ENCODE assay signal across 31 cellular contexts in the genomic region with DNA sequence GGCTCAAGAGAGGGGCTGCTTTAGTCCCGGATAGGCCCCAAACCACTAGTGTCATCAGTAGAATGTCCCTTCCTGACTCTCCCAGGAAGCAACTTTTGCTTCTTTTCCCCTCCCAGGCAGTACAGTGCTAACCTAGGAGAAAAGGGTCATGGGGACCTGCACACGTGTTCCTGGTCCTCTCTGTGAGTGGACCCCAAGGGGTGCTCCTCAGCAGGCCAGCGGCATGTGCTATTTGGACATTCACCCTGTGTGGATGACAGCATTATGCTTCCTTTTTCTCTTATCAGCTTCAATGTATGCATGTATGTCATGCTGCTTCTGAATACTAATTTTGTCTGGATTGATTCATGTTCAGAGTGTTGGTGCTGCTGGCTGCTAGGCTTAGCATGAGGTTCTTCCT. TPM values are rescaled to one million over a fixed set of nuclear protein-coding genes. Genes with fewer than 3 reads are reported as not detected.
"Had no signal": no experiment of that assay in that cellular context is flagged by ENCODE, and none has a peak within 500 bp of the region (broad histone marks: within the 10 kb centered on the region; RNA-seq: fewer than 3 reads in every experiment).

No MANE protein-coding gene starts in this region.

- H3K4me3 ChIP-seq: ascending aorta, body of pancreas, SK-N-MC had no signal

- ATAC-seq: activated CD8-positive, alpha-beta T cell treated with anti-CD3 and anti-CD28 coated beads, Interleukin-2, amount 10 ng/mL, durations not matched to agents 7 days and 5 days; body of pancreas; Panc1; Right ventricle myocardium inferior; T-cell; WTC11 had no signal

- H3K27me3 ChIP-seq: ascending aorta, body of pancreas had no signal

- H3K9me3 ChIP-seq: ascending aorta, body of pancreas had no signal

- H3K36me3 ChIP-seq: ascending aorta had no signal

- H3K27ac ChIP-seq: ascending aorta had no signal

- DNase-seq: activated CD4-positive, alpha-beta T cell treated with anti-CD3 and anti-CD28 coated beads for 48 hours; activated CD4-positive, alpha-beta T cell treated with anti-CD3 and anti-CD28 coated beads, Interleukin-2, amount 50 U/mL, for 4 hours; activated CD4-positive, CD25-positive, alpha-beta regulatory T cell treated with anti-CD3 and anti-CD28 coated beads, Interleukin-2, amount 50 U/mL, for 72 hours; activated CD8-positive, alpha-beta memory T cell treated with anti-CD3 and anti-CD28 coated beads, Interleukin-2, amount 50 U/mL, for 48 hours; activated CD8-positive, alpha-beta T cell treated with anti-CD3 and anti-CD28 coated beads, Interleukin-2, amount 10 ng/mL, durations not matched to agents 7 days and 5 days; activated effector memory CD4-positive, alpha-beta T cell treated with Interleukin-2 at 50 U/mL for 16 hours; activated naive CD4-positive, alpha-beta T cell; activated T-cell treated with anti-CD3 and anti-CD28 coated beads, Interleukin-2, amount 50 U/mL, for 1 hour; amniotic stem cell; body of pancreas; Karpas-422; NCI-H1048; NCI-H146; NCI-H187 treated with DMSO at 0.1 percent for 48 hours; NCI-H2081 treated with DMSO at 0.1 percent for 48 hours; NCI-H2171; NCI-H2227 treated with DMSO at 0.1 percent for 48 hours; NCI-H446 treated with DMSO at 0.1 percent for 48 hours; NCI-H526; NCI-H774; RPMI8226; T-cell; T-helper 2 cell; T1000 had no signal

RNA-seq across cellular contexts. Expression of a gene that starts 18.1 kb away (rescaled TPM):
- total RNA-seq: activated CD8-positive, alpha-beta T cell treated with anti-CD3 and anti-CD28 coated beads, Interleukin-2, amount 10 ng/mL, durations not matched to agents 7 days and 5 days; activated T-helper 1 cell treated with anti-CD3 and anti-CD28 coated beads, Interleukin-12 subunit alpha, Interleukin-12 subunit beta, Interleukin-2, Interleukin-4 antibody, amounts not matched to agents 30 ng/mL and 10 ng/mL and 1 ng/mL, durations not matched to agents 14 hours and 24 hours and 36 hours; ascending aorta; body of pancreas; OCI-LY7; Right ventricle myocardium inferior; T-cell; WTC11 had no signal
